8 cellular contexts compared by ENCODE assay signal in genomic region chr14:55191881-55192616, GRCh38. TPM values are rescaled to one million over a fixed set of nuclear protein-coding genes. Genes with fewer than 3 reads are reported as not detected.
DNase-seq lines count a peak whose midpoint lies in the region; ATAC-seq and TF ChIP-seq lines count a peak whose summit lies in the region.

No MANE protein-coding gene starts in this region.

- no peak overlapping the region for H3K27ac Mint-ChIP-seq in glutamatergic neuron (ENCODE audit: unreplicated experiment)

- ATAC-seq in GM19463 (IDR thresholded peaks at IDR 0.05; ENCODE audit: unreplicated experiment), result peak; percentile 33
- peak; percentile 66 for ATAC-seq in SK-N-SH treated with all-trans-retinoic acid at 6 μM for 48 hours
- ATAC-seq in GM19324 (IDR thresholded peaks at IDR 0.05; ENCODE audit: low FRiP score, unreplicated experiment), result no peak

- H2AFZ ChIP-seq in ACC112 (ENCODE audit: low read length, unreplicated experiment) (peak overlapping the region; percentile 94), smooth muscle cell (ENCODE audit: low read depth) (peak overlapping the region; percentile 98)

- peaks cover 10% of the 10 kb centered on the region for H3K4me1 Mint-ChIP-seq in glutamatergic neuron (ENCODE audit: low read depth, unreplicated experiment)

- H3K9ac ChIP-seq in smooth muscle cell (ENCODE audit: low read depth), result peak overlapping the region; percentile 42

- TF ChIP-seq CTCF in glutamatergic neuron (IDR thresholded peaks at IDR 0.05; ENCODE audit: partially characterized antibody, unreplicated experiment) (no peak), smooth muscle cell (IDR thresholded peaks at IDR 0.05; ENCODE audit: borderline replicate concordance, insufficient read depth, poor library complexity, severe bottlenecking) (no peak)

- H3K36me3 ChIP-seq in ACC112 (ENCODE audit: insufficient read depth, low read length) (no peaks in the 10 kb centered on the region), smooth muscle cell (ENCODE audit: low read depth) (no peaks in the 10 kb centered on the region)

- no peaks in the 10 kb centered on the region for H4K20me1 ChIP-seq in smooth muscle cell (ENCODE audit: low read depth)

- H3K79me2 ChIP-seq in ACC112 (ENCODE audit: control insufficient read depth, insufficient read depth, low read length, unreplicated experiment), result peaks cover 37% of the 10 kb centered on the region
- H3K79me2 ChIP-seq in smooth muscle cell (ENCODE audit: low read depth), result peaks cover 29% of the 10 kb centered on the region

- H3F3A ChIP-seq in smooth muscle cell (ENCODE audit: low read depth), result no peaks in the 10 kb centered on the region

- H3K36me3 Mint-ChIP-seq in glutamatergic neuron (ENCODE audit: unreplicated experiment), result no peaks in the 10 kb centered on the region

- peak overlapping the region; percentile 90 for H3K4me3 Mint-ChIP-seq in glutamatergic neuron (ENCODE audit: unreplicated experiment)

- WGBS in smooth muscle cell (ENCODE audit: low lambda C conversion rate), result 52% methylated on average over 16 of the region's 16 CpGs

- DNase-seq in glutamatergic neuron, result no peak
- no peak for DNase-seq in smooth muscle cell (lab: John Stamatoyannopoulos, UW; ENCODE audit: unreplicated experiment)
- DNase-seq in effector CD4-positive, alpha-beta T cell, result no peak
- no peak for DNase-seq in NCI-H146 treated with DMSO at 0.1 percent for 48 hours (lab: John Stamatoyannopoulos, UW; ENCODE audit: unreplicated experiment)

- H3K27me3 ChIP-seq in ACC112 (ENCODE audit: insufficient read depth, low read length) (no peaks in the 10 kb centered on the region), smooth muscle cell (ENCODE audit: low read depth) (no peaks in the 10 kb centered on the region)

- peak overlapping the region; percentile 87 for H3K4me2 ChIP-seq in smooth muscle cell

- H3K9me3 Mint-ChIP-seq in glutamatergic neuron (ENCODE audit: unreplicated experiment), result no peaks in the 10 kb centered on the region

- peaks cover 22% of the 10 kb centered on the region for H3K4me1 ChIP-seq in ACC112 (ENCODE audit: control insufficient read depth, insufficient read depth, low read length, unreplicated experiment)
- no peaks in the 10 kb centered on the region for H3K4me1 ChIP-seq in smooth muscle cell (ENCODE audit: low read depth)

- H3K27me3 Mint-ChIP-seq in glutamatergic neuron (ENCODE audit: unreplicated experiment), result peaks cover 2% of the 10 kb centered on the region

- no peaks in the 10 kb centered on the region for H3K9me3 ChIP-seq in smooth muscle cell (replicated peaks; ENCODE audit: low read depth)

- peak overlapping the region; percentile 86 for H3K4me3 ChIP-seq in ACC112 (ENCODE audit: low read depth, low read length)
- peak overlapping the region; percentile 74 for H3K4me3 ChIP-seq in smooth muscle cell

- H3K27ac ChIP-seq in ACC112 (ENCODE audit: low read depth, low read length), result peak overlapping the region; percentile 7; the same call in 1 of the 2 replicates
- H3K27ac ChIP-seq in smooth muscle cell (ENCODE audit: low read depth), result peak overlapping the region; percentile 22

TF ChIP-seq in SK-N-SH treated with all-trans-retinoic acid at 6 μM for 48 hours, 23 proteins besides CTCF, POLR2A, EP300 and RAD21:
- TF ChIP-seq ZFP30 (CRISPR knock-in tag; IDR thresholded peaks at IDR 0.05), result no peak
- TF ChIP-seq ZFP3 (CRISPR knock-in tag; IDR thresholded peaks at IDR 0.05), result no peak
- TF ChIP-seq ESRRG (CRISPR knock-in tag; IDR thresholded peaks at IDR 0.05), result no peak
- no peak for TF ChIP-seq CREB5 (CRISPR knock-in tag; IDR thresholded peaks at IDR 0.05; ENCODE audit: low read depth)
- TF ChIP-seq CSRNP3 (CRISPR knock-in tag; IDR thresholded peaks at IDR 0.05), result no peak
- no peak for TF ChIP-seq TOX (CRISPR knock-in tag; IDR thresholded peaks at IDR 0.05; ENCODE audit: borderline replicate concordance)
- no peak for TF ChIP-seq ZC3H10 (CRISPR knock-in tag; IDR thresholded peaks at IDR 0.05)
- no peak for TF ChIP-seq RARB (CRISPR knock-in tag; IDR thresholded peaks at IDR 0.05)
- no peak for TF ChIP-seq ISL1 (CRISPR knock-in tag; IDR thresholded peaks at IDR 0.05)
- TF ChIP-seq BACH2 (CRISPR knock-in tag; IDR thresholded peaks at IDR 0.05; ENCODE audit: borderline replicate concordance), result no peak
- no peak for TF ChIP-seq POU6F1 (CRISPR knock-in tag; IDR thresholded peaks at IDR 0.05; ENCODE audit: borderline replicate concordance, low read depth)
- TF ChIP-seq ZNF8 (CRISPR knock-in tag; IDR thresholded peaks at IDR 0.05), result no peak
- no peak for TF ChIP-seq ARNTL (CRISPR knock-in tag; IDR thresholded peaks at IDR 0.05; ENCODE audit: borderline replicate concordance, low read depth)
- TF ChIP-seq CSDC2 (CRISPR knock-in tag; IDR thresholded peaks at IDR 0.05), result no peak

RNA-seq across cellular contexts. Expression of gene DLGAP5, which starts 0.7 kb away (rescaled TPM):
- 8.2 TPM for total RNA-seq in glutamatergic neuron (ENCODE audit: unreplicated experiment)
- 5.3 and 8.0 TPM in 2 replicates for total RNA-seq in smooth muscle cell
- 5.3 and 7.5 TPM in 2 replicates for polyA plus RNA-seq in smooth muscle cell
